Comparison of ENCODE assay signal across 33 cellular contexts in the genomic region with DNA sequence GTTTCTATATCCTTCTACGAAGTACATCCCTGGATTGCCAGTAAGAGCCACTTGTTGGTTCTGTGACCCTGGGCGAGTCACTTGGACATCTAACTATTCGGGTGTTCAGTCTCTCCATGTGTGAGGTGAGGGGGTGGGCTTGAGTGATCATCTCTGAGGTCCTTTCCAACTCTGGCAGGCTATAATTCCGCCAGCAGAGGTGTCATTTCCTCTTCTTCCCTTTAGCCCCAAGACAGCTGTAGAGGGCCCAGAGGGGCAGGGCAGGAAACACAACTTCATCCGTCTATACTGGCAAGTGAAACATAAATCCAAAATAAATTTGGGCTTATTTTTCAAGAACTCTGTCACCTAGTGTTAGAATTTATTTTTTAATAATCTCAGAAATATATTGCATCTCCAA. TPM values are rescaled to one million over a fixed set of nuclear protein-coding genes. Genes with fewer than 3 reads are reported as not detected.
"Had no signal": no experiment of that assay in that cellular context is flagged by ENCODE, and none has a peak within 500 bp of the region (broad histone marks: within the 10 kb centered on the region; RNA-seq: fewer than 3 reads in every experiment).

No MANE protein-coding gene starts in this region.

- H3K36me3 ChIP-seq: brain microvascular endothelial cell, esophagus muscularis mucosa, gastroesophageal sphincter, heart right ventricle had no signal

- H3K9me3 Mint-ChIP-seq: activated CD4-positive, alpha-beta memory T cell treated with anti-CD3 and anti-CD28 coated beads for 36 hours; activated CD4-positive, alpha-beta T cell treated with anti-CD3 and anti-CD28 coated beads, Interleukin-2, amount 10 ng/mL, durations not matched to agents 24 days and 14 days; activated T-cell treated with anti-CD3 and anti-CD28 coated beads, Interleukin-2, amount 50 U/mL, for 24 hours; activated T-helper 17 cell treated with anti-CD3 and anti-CD28 coated beads, Interleukin-2, amount 50 U/mL, for 72 hours; central memory CD8-positive, alpha-beta T cell; dendritic cell treated with granulocyte-macrophage colony-stimulating factor and Interleukin-4, amounts not matched to agents 40 ng/mL and 50 ng/mL, for 4 days; effector memory CD8-positive, alpha-beta T cell; T-helper 2 cell treated with Interferon-gamma antibody and Interleukin-4, amounts not matched to agents 5 μg/mL and 100 μg/mL, for 36 hours had no signal

- H3K4me1 Mint-ChIP-seq: activated CD4-positive, alpha-beta T cell treated with anti-CD3 and anti-CD28 coated beads, Interleukin-2, amount 10 ng/mL, durations not matched to agents 24 days and 14 days; central memory CD8-positive, alpha-beta T cell; T-helper 17 cell had no signal

- H3K27me3 ChIP-seq: brain microvascular endothelial cell, dorsolateral prefrontal cortex, esophagus muscularis mucosa, gastroesophageal sphincter, heart right ventricle, hepatocyte had no signal

- H3K4me2 ChIP-seq: hepatocyte had no signal

- H3K4me3 ChIP-seq: coronary artery, dorsolateral prefrontal cortex, esophagus muscularis mucosa, gastroesophageal sphincter, heart right ventricle, hepatocyte had no signal

- DNase-seq: activated CD4-positive, alpha-beta memory T cell treated with anti-CD3 and anti-CD28 coated beads for 36 hours; activated CD4-positive, alpha-beta T cell treated with anti-CD3 and anti-CD28 coated beads for 36 hours; activated CD4-positive, alpha-beta T cell treated with anti-CD3 and anti-CD28 coated beads, Interleukin-2, amount 10 ng/mL, durations not matched to agents 24 days and 14 days; activated CD4-positive, CD25-positive, alpha-beta regulatory T cell; activated CD4-positive, CD25-positive, alpha-beta regulatory T cell treated with anti-CD3 and anti-CD28 coated beads, Interleukin-2, amount 50 U/mL, for 72 hours; activated CD8-positive, alpha-beta memory T cell treated with anti-CD3 and anti-CD28 coated beads, Interleukin-2, amount 50 U/mL, for 48 hours; activated effector memory CD4-positive, alpha-beta T cell treated with Interleukin-2 at 50 U/mL for 16 hours; activated gamma-delta T cell treated with Interleukin-2 at 50 U/mL for 16 hours; activated naive CD4-positive, alpha-beta T cell treated with anti-CD3 and anti-CD28 coated beads, Interleukin-2, amount 50 U/mL, for 16 hours; activated naive CD4-positive, alpha-beta T cell treated with Interleukin-2 at 50 U/mL for 16 hours; activated T-cell treated with anti-CD3 and anti-CD28 coated beads for 4 hours; activated T-cell treated with anti-CD3 and anti-CD28 coated beads, Interleukin-2, amount 50 U/mL, for 24 hours; amniotic stem cell; anterior cingulate cortex; brain microvascular endothelial cell; dorsolateral prefrontal cortex; effector CD4-positive, alpha-beta T cell; effector memory CD8-positive, alpha-beta T cell; erythroblast; foreskin melanocyte; heart right ventricle; T-helper 17 cell; T1000 had no signal

- H3K27me3 Mint-ChIP-seq: activated CD4-positive, alpha-beta memory T cell treated with anti-CD3 and anti-CD28 coated beads for 36 hours; activated T-helper 17 cell treated with anti-CD3 and anti-CD28 coated beads, Interleukin-2, amount 50 U/mL, for 72 hours; dendritic cell treated with granulocyte-macrophage colony-stimulating factor and Interleukin-4, amounts not matched to agents 40 ng/mL and 50 ng/mL, for 4 days; T-helper 17 cell had no signal

- H3K36me3 Mint-ChIP-seq: activated CD4-positive, alpha-beta memory T cell treated with anti-CD3 and anti-CD28 coated beads for 36 hours; activated naive CD8-positive, alpha-beta T cell had no signal

- H3K27ac Mint-ChIP-seq: activated CD4-positive, alpha-beta memory T cell treated with anti-CD3 and anti-CD28 coated beads for 36 hours; activated CD4-positive, alpha-beta T cell treated with anti-CD3 and anti-CD28 coated beads, Interleukin-2, amount 10 ng/mL, durations not matched to agents 24 days and 14 days; activated naive CD8-positive, alpha-beta T cell; activated T-cell treated with anti-CD3 and anti-CD28 coated beads, Interleukin-2, amount 50 U/mL, for 24 hours; activated T-helper 17 cell treated with anti-CD3 and anti-CD28 coated beads, Interleukin-2, amount 50 U/mL, for 72 hours; dendritic cell treated with granulocyte-macrophage colony-stimulating factor and Interleukin-4, amounts not matched to agents 40 ng/mL and 50 ng/mL, for 4 days; effector memory CD8-positive, alpha-beta T cell; T-helper 17 cell; T-helper 2 cell treated with Interferon-gamma antibody and Interleukin-4, amounts not matched to agents 5 μg/mL and 100 μg/mL, for 36 hours had no signal

- H3K27ac ChIP-seq: brain microvascular endothelial cell, coronary artery, dorsolateral prefrontal cortex, esophagus muscularis mucosa, gastroesophageal sphincter, heart right ventricle, hepatocyte had no signal

- H3K9me3 ChIP-seq: esophagus muscularis mucosa, gastroesophageal sphincter, heart right ventricle had no signal

- H3K4me3 Mint-ChIP-seq: activated CD4-positive, alpha-beta memory T cell treated with anti-CD3 and anti-CD28 coated beads for 36 hours; activated CD4-positive, alpha-beta T cell treated with anti-CD3 and anti-CD28 coated beads for 36 hours; activated CD4-positive, alpha-beta T cell treated with anti-CD3 and anti-CD28 coated beads, Interleukin-2, amount 10 ng/mL, durations not matched to agents 24 days and 14 days; activated naive CD8-positive, alpha-beta T cell; activated T-cell treated with anti-CD3 and anti-CD28 coated beads, Interleukin-2, amount 50 U/mL, for 24 hours; activated T-helper 17 cell treated with anti-CD3 and anti-CD28 coated beads, Interleukin-2, amount 50 U/mL, for 72 hours; central memory CD8-positive, alpha-beta T cell; dendritic cell treated with granulocyte-macrophage colony-stimulating factor and Interleukin-4, amounts not matched to agents 40 ng/mL and 50 ng/mL, for 4 days; effector memory CD8-positive, alpha-beta T cell; T-helper 17 cell; T-helper 2 cell treated with Interferon-gamma antibody and Interleukin-4, amounts not matched to agents 5 μg/mL and 100 μg/mL, for 36 hours had no signal

- ATAC-seq: activated CD4-positive, alpha-beta T cell treated with anti-CD3 and anti-CD28 coated beads for 36 hours; activated T-helper 17 cell treated with anti-CD3 and anti-CD28 coated beads, Interleukin-2, amount 50 U/mL, for 72 hours; effector memory CD8-positive, alpha-beta T cell; gastroesophageal sphincter; T-helper 17 cell had no signal

RNA-seq across cellular contexts. Expression of a gene that starts 38.1 kb away (rescaled TPM):
- total RNA-seq: astrocyte had no signal
